Comparison of ENCODE assay signal across 1 cellular context in the genomic region with DNA sequence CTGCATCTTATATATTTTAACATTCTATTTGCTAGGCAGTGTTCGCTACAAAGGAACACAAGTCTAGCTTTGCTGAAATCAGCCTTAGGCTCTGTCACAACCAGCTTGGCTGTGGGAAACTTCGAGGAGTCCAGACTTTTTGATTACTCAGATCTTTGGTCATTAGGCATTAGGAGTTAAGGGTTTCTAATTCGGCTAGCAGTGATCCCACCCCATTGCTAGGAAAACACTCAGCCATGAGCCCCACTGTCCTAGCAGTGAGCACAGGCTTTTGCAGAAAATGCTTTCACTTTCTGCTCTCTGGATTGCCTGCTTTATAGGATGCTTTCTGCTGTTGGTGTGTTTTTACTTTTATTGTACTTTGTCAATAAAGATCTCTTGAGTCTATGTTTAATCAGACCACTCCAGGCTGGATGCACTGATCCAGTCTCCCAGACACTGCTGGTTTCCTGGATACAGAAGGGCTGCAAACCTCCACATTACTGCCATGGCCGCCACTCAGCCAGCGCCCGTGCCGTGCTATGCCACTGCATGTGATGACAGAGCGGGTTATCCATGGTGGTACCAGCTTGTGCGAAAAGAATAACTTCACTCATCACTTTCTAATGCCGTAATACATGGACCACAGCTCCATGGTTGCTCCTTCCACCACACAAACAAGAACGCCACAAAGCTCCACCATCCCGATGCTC.
TF ChIP-seq lines count a peak whose summit lies in the region.

No MANE protein-coding gene starts in this region.

TF ChIP-seq in IMR-90, 13 proteins besides CTCF, POLR2A, EP300 and RAD21 (continued from another document):
- TF ChIP-seq, protein P1, sequence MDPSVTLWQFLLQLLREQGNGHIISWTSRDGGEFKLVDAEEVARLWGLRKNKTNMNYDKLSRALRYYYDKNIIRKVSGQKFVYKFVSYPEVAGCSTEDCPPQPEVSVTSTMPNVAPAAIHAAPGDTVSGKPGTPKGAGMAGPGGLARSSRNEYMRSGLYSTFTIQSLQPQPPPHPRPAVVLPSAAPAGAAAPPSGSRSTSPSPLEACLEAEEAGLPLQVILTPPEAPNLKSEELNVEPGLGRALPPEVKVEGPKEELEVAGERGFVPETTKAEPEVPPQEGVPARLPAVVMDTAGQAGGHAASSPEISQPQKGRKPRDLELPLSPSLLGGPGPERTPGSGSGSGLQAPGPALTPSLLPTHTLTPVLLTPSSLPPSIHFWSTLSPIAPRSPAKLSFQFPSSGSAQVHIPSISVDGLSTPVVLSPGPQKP (IDR thresholded peaks at IDR 0.05; ENCODE audit: borderline replicate concordance, low read depth, low read length): no peak
- no peak for TF ChIP-seq FOS (IDR thresholded peaks at IDR 0.05; ENCODE audit: low read depth, low read length)
- TF ChIP-seq, protein P2, sequence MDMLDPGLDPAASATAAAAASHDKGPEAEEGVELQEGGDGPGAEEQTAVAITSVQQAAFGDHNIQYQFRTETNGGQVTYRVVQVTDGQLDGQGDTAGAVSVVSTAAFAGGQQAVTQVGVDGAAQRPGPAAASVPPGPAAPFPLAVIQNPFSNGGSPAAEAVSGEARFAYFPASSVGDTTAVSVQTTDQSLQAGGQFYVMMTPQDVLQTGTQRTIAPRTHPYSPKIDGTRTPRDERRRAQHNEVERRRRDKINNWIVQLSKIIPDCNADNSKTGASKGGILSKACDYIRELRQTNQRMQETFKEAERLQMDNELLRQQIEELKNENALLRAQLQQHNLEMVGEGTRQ (IDR thresholded peaks at IDR 0.05; ENCODE audit: low read depth, low read length): no peak
- no peak for TF ChIP-seq CEBPB (IDR thresholded peaks at IDR 0.05; ENCODE audit: low read depth, low read length)
- TF ChIP-seq MAFK (IDR thresholded peaks at IDR 0.05; ENCODE audit: low read depth, low read length): no peak
- TF ChIP-seq CHD1 (IDR thresholded peaks at IDR 0.05; ENCODE audit: low read depth, low read length): no peak
- TF ChIP-seq RFX5 (IDR thresholded peaks at IDR 0.05; ENCODE audit: low read depth, low read length): no peak
- TF ChIP-seq BHLHE40 (IDR thresholded peaks at IDR 0.05; ENCODE audit: low read depth, low read length): no peak
- no peak for TF ChIP-seq SMC3 (IDR thresholded peaks at IDR 0.05; ENCODE audit: low read depth, low read length)
- no peak for TF ChIP-seq MXI1 (IDR thresholded peaks at IDR 0.05; ENCODE audit: borderline replicate concordance, low read depth, low read length)
- no peak for TF ChIP-seq NFE2L2 (IDR thresholded peaks at IDR 0.05; ENCODE audit: low read depth, low read length)
